In the genomic region with DNA sequence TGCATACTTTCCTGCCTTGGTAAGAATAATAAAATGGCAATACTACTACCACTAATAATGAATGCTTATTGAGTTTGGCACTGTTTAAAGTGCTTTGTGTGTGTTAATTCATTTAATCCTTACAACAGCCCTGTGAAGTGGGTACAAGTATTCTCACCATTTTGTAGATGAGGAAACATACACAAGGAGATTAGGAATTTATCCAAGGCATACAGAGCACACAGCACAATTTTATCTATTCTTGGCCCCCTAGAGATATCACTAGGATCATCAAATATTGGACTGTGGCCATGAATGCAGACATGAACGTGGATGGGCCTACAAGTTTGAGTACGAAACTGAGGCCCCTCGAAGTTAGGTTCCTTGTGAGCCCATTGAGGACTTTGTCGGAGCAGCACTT, we compare ENCODE assay signal across 1 cellular context.
TF ChIP-seq lines count a peak whose summit lies in the region.

No MANE protein-coding gene starts in this region.

TF ChIP-seq in K562, 482 proteins besides CTCF, POLR2A, EP300 and RAD21 (continued from another document):
- TF ChIP-seq SMARCE1 (IDR thresholded peaks at IDR 0.05) (0 out of 2 replicates have a peak, but pooled peaks have one; percentile 10), ADNP (tag; IDR thresholded peaks at IDR 0.05) (peak; percentile 61; the same call in 1 of the 2 replicates), NFE2 (IDR thresholded peaks at IDR 0.05; ENCODE audit: low read depth) (no peak), RAD51 (IDR thresholded peaks at IDR 0.05; ENCODE audit: borderline replicate concordance, low read depth) (no peak), FOXJ2 (tag; IDR thresholded peaks at IDR 0.05) (peak; percentile 5; the same call in 1 of the 2 replicates), NFIC (IDR thresholded peaks at IDR 0.05) (peak; percentile 50; the same call in 1 of the 2 replicates), ZNF79 (CRISPR knock-in tag; IDR thresholded peaks at IDR 0.05; ENCODE audit: low read depth) (no peak), MCM5 (IDR thresholded peaks at IDR 0.05; ENCODE audit: low read depth) (no peak), JUND (IDR thresholded peaks at IDR 0.05; ENCODE audit: borderline replicate concordance, low read depth, low read length) (no peak), JUND (tag; IDR thresholded peaks at IDR 0.05; ENCODE audit: borderline replicate concordance, low read depth, low read length) (peak; percentile 4; the same call in 2 of the 3 replicates), HNRNPUL1 (IDR thresholded peaks at IDR 0.05; ENCODE audit: low read length) (no peak), HSF4 (CRISPR knock-in tag; IDR thresholded peaks at IDR 0.05; ENCODE audit: borderline replicate concordance) (peak; percentile 60; the same call in 1 of the 2 replicates), TFAM (CRISPR knock-in tag; conservative IDR thresholded peaks at IDR 0.05) (no peak), ZKSCAN1 (IDR thresholded peaks at IDR 0.05; ENCODE audit: low read depth, low read length) (no peak), DDX20 (tag; IDR thresholded peaks at IDR 0.05; ENCODE audit: low read depth) (0 out of 2 replicates have a peak, but pooled peaks have one; percentile 9), DPF2 (IDR thresholded peaks at IDR 0.05) (peak; percentile 11; the same call in 1 of the 2 replicates), TAF7 (tag; IDR thresholded peaks at IDR 0.05) (no peak), ZKSCAN8 (CRISPR knock-in tag; IDR thresholded peaks at IDR 0.05) (0 out of 2 replicates have a peak, but pooled peaks have one; percentile 2), FOSL1 (tag; conservative IDR thresholded peaks at IDR 0.05) (0 out of 2 replicates have a peak, but pooled peaks have one; percentile 4), L3MBTL2 (IDR thresholded peaks at IDR 0.05) (peak; percentile 40; the same call in 1 of the 2 replicates)
- TF ChIP-seq, protein P1, sequence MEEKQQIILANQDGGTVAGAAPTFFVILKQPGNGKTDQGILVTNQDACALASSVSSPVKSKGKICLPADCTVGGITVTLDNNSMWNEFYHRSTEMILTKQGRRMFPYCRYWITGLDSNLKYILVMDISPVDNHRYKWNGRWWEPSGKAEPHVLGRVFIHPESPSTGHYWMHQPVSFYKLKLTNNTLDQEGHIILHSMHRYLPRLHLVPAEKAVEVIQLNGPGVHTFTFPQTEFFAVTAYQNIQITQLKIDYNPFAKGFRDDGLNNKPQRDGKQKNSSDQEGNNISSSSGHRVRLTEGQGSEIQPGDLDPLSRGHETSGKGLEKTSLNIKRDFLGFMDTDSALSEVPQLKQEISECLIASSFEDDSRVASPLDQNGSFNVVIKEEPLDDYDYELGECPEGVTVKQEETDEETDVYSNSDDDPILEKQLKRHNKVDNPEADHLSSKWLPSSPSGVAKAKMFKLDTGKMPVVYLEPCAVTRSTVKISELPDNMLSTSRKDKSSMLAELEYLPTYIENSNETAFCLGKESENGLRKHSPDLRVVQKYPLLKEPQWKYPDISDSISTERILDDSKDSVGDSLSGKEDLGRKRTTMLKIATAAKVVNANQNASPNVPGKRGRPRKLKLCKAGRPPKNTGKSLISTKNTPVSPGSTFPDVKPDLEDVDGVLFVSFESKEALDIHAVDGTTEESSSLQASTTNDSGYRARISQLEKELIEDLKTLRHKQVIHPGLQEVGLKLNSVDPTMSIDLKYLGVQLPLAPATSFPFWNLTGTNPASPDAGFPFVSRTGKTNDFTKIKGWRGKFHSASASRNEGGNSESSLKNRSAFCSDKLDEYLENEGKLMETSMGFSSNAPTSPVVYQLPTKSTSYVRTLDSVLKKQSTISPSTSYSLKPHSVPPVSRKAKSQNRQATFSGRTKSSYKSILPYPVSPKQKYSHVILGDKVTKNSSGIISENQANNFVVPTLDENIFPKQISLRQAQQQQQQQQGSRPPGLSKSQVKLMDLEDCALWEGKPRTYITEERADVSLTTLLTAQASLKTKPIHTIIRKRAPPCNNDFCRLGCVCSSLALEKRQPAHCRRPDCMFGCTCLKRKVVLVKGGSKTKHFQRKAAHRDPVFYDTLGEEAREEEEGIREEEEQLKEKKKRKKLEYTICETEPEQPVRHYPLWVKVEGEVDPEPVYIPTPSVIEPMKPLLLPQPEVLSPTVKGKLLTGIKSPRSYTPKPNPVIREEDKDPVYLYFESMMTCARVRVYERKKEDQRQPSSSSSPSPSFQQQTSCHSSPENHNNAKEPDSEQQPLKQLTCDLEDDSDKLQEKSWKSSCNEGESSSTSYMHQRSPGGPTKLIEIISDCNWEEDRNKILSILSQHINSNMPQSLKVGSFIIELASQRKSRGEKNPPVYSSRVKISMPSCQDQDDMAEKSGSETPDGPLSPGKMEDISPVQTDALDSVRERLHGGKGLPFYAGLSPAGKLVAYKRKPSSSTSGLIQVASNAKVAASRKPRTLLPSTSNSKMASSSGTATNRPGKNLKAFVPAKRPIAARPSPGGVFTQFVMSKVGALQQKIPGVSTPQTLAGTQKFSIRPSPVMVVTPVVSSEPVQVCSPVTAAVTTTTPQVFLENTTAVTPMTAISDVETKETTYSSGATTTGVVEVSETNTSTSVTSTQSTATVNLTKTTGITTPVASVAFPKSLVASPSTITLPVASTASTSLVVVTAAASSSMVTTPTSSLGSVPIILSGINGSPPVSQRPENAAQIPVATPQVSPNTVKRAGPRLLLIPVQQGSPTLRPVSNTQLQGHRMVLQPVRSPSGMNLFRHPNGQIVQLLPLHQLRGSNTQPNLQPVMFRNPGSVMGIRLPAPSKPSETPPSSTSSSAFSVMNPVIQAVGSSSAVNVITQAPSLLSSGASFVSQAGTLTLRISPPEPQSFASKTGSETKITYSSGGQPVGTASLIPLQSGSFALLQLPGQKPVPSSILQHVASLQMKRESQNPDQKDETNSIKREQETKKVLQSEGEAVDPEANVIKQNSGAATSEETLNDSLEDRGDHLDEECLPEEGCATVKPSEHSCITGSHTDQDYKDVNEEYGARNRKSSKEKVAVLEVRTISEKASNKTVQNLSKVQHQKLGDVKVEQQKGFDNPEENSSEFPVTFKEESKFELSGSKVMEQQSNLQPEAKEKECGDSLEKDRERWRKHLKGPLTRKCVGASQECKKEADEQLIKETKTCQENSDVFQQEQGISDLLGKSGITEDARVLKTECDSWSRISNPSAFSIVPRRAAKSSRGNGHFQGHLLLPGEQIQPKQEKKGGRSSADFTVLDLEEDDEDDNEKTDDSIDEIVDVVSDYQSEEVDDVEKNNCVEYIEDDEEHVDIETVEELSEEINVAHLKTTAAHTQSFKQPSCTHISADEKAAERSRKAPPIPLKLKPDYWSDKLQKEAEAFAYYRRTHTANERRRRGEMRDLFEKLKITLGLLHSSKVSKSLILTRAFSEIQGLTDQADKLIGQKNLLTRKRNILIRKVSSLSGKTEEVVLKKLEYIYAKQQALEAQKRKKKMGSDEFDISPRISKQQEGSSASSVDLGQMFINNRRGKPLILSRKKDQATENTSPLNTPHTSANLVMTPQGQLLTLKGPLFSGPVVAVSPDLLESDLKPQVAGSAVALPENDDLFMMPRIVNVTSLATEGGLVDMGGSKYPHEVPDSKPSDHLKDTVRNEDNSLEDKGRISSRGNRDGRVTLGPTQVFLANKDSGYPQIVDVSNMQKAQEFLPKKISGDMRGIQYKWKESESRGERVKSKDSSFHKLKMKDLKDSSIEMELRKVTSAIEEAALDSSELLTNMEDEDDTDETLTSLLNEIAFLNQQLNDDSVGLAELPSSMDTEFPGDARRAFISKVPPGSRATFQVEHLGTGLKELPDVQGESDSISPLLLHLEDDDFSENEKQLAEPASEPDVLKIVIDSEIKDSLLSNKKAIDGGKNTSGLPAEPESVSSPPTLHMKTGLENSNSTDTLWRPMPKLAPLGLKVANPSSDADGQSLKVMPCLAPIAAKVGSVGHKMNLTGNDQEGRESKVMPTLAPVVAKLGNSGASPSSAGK (IDR thresholded peaks at IDR 0.05) = peak; percentile 39; the same call in 1 of the 2 replicates
- TF ChIP-seq, protein P2, sequence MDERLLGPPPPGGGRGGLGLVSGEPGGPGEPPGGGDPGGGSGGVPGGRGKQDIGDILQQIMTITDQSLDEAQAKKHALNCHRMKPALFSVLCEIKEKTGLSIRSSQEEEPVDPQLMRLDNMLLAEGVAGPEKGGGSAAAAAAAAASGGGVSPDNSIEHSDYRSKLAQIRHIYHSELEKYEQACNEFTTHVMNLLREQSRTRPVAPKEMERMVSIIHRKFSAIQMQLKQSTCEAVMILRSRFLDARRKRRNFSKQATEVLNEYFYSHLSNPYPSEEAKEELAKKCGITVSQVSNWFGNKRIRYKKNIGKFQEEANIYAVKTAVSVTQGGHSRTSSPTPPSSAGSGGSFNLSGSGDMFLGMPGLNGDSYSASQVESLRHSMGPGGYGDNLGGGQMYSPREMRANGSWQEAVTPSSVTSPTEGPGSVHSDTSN (CRISPR knock-in tag; IDR thresholded peaks at IDR 0.05; ENCODE audit: low read depth) = no peak
- TF ChIP-seq, protein P2 (tag; conservative IDR thresholded peaks at IDR 0.05; ENCODE audit: low read depth) = no peak
